Comparison of ENCODE assay signal across 30 cellular contexts in the genomic region with DNA sequence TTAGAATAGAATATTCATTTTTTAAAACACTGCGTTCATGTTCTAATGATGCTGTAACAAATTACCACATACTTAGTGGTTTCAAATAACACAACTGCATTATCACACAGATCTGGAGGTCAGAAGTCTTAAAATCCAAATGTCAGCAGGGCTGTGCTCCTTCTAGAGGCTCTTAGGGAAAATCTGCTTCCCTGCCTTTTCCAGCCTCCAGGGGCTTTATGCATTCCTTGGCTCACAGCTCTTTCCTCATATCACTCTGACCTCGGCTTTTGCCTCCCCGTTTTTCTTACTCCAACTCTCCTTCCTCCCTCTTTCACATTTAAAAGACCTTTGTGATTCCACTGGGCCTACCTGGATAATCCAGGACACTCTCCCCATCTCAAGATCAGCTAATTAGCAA. TPM values are rescaled to one million over a fixed set of nuclear protein-coding genes. Genes with fewer than 3 reads are reported as not detected.
DNase-seq lines count a peak whose midpoint lies in the region; ATAC-seq and TF ChIP-seq lines count a peak whose summit lies in the region.
"Had no signal": no experiment of that assay in that cellular context is flagged by ENCODE, and none has a peak within 500 bp of the region (broad histone marks: within the 10 kb centered on the region; RNA-seq: fewer than 3 reads in every experiment).

No MANE protein-coding gene starts in this region.

- in situ Hi-C loops in mammary epithelial cell (cut with MboI; ENCODE audit: low sequenced_read_pairs in 2 of 2) = no loop called here
- in situ Hi-C loops in SK-MEL-5 (cut with HindIII; ENCODE audit: low pct_unique_long_range_greater_than_20kb, low sequenced_read_pairs) = no loop called here

- H3K36me3 ChIP-seq in mammary epithelial cell (ENCODE audit: insufficient read depth, low read length) = no peaks in the 10 kb centered on the region
- H3K36me3 ChIP-seq: BLaER1, breast epithelium, heart left ventricle, thyroid gland, vagina had no signal

- H3K27me3 ChIP-seq in mammary epithelial cell (ENCODE audit: insufficient read depth, low read length) = no peaks in the 10 kb centered on the region
- H3K27me3 ChIP-seq: BLaER1, breast epithelium, heart left ventricle, thyroid gland, vagina had no signal

- H3K4me3 ChIP-seq in mammary epithelial cell (replicated peaks in 1 of 3; ENCODE audit: insufficient read depth in 1 of 3, low read depth in 2 of 3, low read length in 3 of 3) = no peak overlapping the region
- H3K4me3 ChIP-seq: BLaER1, breast epithelium, heart left ventricle, thyroid gland, vagina had no signal

- H3K9me3 Mint-ChIP-seq in MCF 10A (ENCODE audit: unreplicated experiment) = no peaks in the 10 kb centered on the region
- H3K9me3 Mint-ChIP-seq: activated T-helper 17 cell treated with anti-CD3 and anti-CD28 coated beads, Interleukin-2, amount 50 U/mL, for 72 hours had no signal

- DNase-seq in MCF 10A (ENCODE audit: unreplicated experiment) = no peak
- DNase-seq in mammary epithelial cell = no peak
- DNase-seq in SK-MEL-5 (ENCODE audit: low read depth, low spot score) = peak; percentile 9
- peak; percentile 22 for DNase-seq in iPS-NIHi7 (ENCODE audit: extremely low spot score)
- DNase-seq in T-helper 9 cell = no peak
- DNase-seq in activated CD8-positive, alpha-beta memory T cell treated with anti-CD3 and anti-CD28 coated beads, Interleukin-2, amount 50 U/mL, for 48 hours = no peak
- DNase-seq in NCI-H2107 treated with DMSO at 0.1 percent for 48 hours (lab: John Stamatoyannopoulos, UW; ENCODE audit: unreplicated experiment) = no peak
- DNase-seq: activated CD4-positive, alpha-beta T cell treated with anti-CD3 and anti-CD28 coated beads, Interleukin-2, amount 50 U/mL, for 48 hours; activated CD8-positive, alpha-beta memory T cell treated with anti-CD3 and anti-CD28 coated beads, Interleukin-2, amount 50 U/mL, for 4 hours; activated naive CD4-positive, alpha-beta T cell treated with anti-CD3 and anti-CD28 coated beads, Interleukin-2, amount 50 U/mL, for 16 hours; amygdala; effector CD4-positive, alpha-beta T cell; heart left ventricle; Karpas-422; left cardiac atrium; MV-4-11; NCI-H2171; NCI-H510A treated with DMSO at 0.1 percent for 48 hours; NK-92 treated with Interleukin-12 subunit alpha and Interleukin-12 subunit beta, amount 100 ng/mL, for 24 hours; Right ventricle myocardium superior; stimulated activated naive CD8-positive, alpha-beta T cell treated with anti-CD3 and anti-CD28 coated beads, Interleukin-15, amount 100 ng/mL, for 72 hours; T-cell; thyroid gland had no signal

- intact Hi-C loops in MCF 10A (cut with micrococcal nuclease) = no loop called here
- intact Hi-C loops in mammary epithelial cell (cut with micrococcal nuclease) = no loop called here

- H4K20me1 ChIP-seq in mammary epithelial cell (ENCODE audit: insufficient read depth, low read length) = no peaks in the 10 kb centered on the region
- H4K20me1 ChIP-seq: BLaER1 had no signal

- no peak overlapping the region for H3K4me2 ChIP-seq in mammary epithelial cell (ENCODE audit: insufficient read depth, low read depth, low read length)
- H3K4me2 ChIP-seq: BLaER1 had no signal

- no peaks in the 10 kb centered on the region for H3K4me1 ChIP-seq in mammary epithelial cell (ENCODE audit: insufficient read depth, low read length)
- H3K4me1 ChIP-seq: BLaER1, breast epithelium, heart left ventricle, thyroid gland, vagina had no signal

- H3K27ac Mint-ChIP-seq in MCF 10A (ENCODE audit: low read depth, unreplicated experiment) = peak overlapping the region; percentile 0
- H3K27ac Mint-ChIP-seq: activated T-helper 17 cell treated with anti-CD3 and anti-CD28 coated beads, Interleukin-2, amount 50 U/mL, for 72 hours; T-cell had no signal

- no peaks in the 10 kb centered on the region for H3K4me1 Mint-ChIP-seq in MCF 10A (ENCODE audit: insufficient read depth, unreplicated experiment)
- H3K4me1 Mint-ChIP-seq: activated T-helper 17 cell treated with anti-CD3 and anti-CD28 coated beads, Interleukin-2, amount 50 U/mL, for 72 hours; stimulated activated naive CD8-positive, alpha-beta T cell treated with anti-CD3 and anti-CD28 coated beads, Interleukin-15, amount 100 ng/mL, for 72 hours; T-cell had no signal

- CTCF ChIA-PET in MCF 10A (lab: Yijun Ruan, JAX) = interaction anchor here (0.6 to 0.7 kb wide), 4 partner anchors 39 to 496 kb away, joined by 3 read pairs; no protein-coding TSS in a partner anchor
- CTCF ChIA-PET in mammary epithelial cell (lab: Charles Lee; ENCODE audit: low non-redundant PET) = no interaction called here

- ATAC-seq in GM18505 (IDR thresholded peaks at IDR 0.05; ENCODE audit: unreplicated experiment) = no peak
- ATAC-seq: activated T-helper 17 cell treated with anti-CD3 and anti-CD28 coated beads, Interleukin-2, amount 50 U/mL, for 72 hours; heart left ventricle; left cardiac atrium; stimulated activated naive CD8-positive, alpha-beta T cell treated with anti-CD3 and anti-CD28 coated beads, Interleukin-15, amount 100 ng/mL, for 72 hours; T-cell had no signal

- 58% methylated on average over 3 of the region's 3 CpGs for WGBS in mammary epithelial cell (ENCODE audit: low coverage, missing lambda C conversion rate)

- TF ChIP-seq CTCF in MCF 10A (IDR thresholded peaks at IDR 0.05; ENCODE audit: unreplicated experiment) (no peak), mammary epithelial cell (conservative IDR thresholded peaks at IDR 0.05 in 1 of 2, IDR thresholded peaks at IDR 0.05 in 1 of 2; ENCODE audit: extremely low read depth in 1 of 2, insufficient read depth in 1 of 2, low read depth in 1 of 2, low read length in 2 of 2) (no peak)

- no peaks in the 10 kb centered on the region for H3K79me2 ChIP-seq in mammary epithelial cell (ENCODE audit: insufficient read depth, low read length)

- H3K4me3 Mint-ChIP-seq in MCF 10A (ENCODE audit: unreplicated experiment) = no peak overlapping the region
- H3K4me3 Mint-ChIP-seq: activated T-helper 17 cell treated with anti-CD3 and anti-CD28 coated beads, Interleukin-2, amount 50 U/mL, for 72 hours; stimulated activated naive CD8-positive, alpha-beta T cell treated with anti-CD3 and anti-CD28 coated beads, Interleukin-15, amount 100 ng/mL, for 72 hours; T-cell had no signal

- no peaks in the 10 kb centered on the region for H3K27me3 Mint-ChIP-seq in MCF 10A (ENCODE audit: insufficient read depth, unreplicated experiment)

- H3K9me3 ChIP-seq in mammary epithelial cell (replicated peaks; ENCODE audit: insufficient read depth, low read length) = peaks cover 14% of the 10 kb centered on the region
- H3K9me3 ChIP-seq: BLaER1, breast epithelium, heart left ventricle, thyroid gland, vagina had no signal

- no TSS peak for BruUV-seq in MCF 10A (replicated peaks; lab: Mats Ljungman, UMichigan)
- BruUV-seq in mammary epithelial cell (replicated peaks; lab: Mats Ljungman, UMichigan) = no TSS peak

- no peak overlapping the region for H2AFZ ChIP-seq in mammary epithelial cell (ENCODE audit: low read depth, low read length)

- no peak overlapping the region for H3K27ac ChIP-seq in mammary epithelial cell (ENCODE audit: insufficient read depth, low read depth, low read length)
- H3K27ac ChIP-seq: BLaER1, epithelial cell of prostate, heart left ventricle, thyroid gland, vagina had no signal

- no peak overlapping the region for H3K9ac ChIP-seq in mammary epithelial cell (ENCODE audit: insufficient read depth, low read length)
- H3K9ac ChIP-seq: BLaER1 had no signal

- POLR2A ChIA-PET in MCF 10A (lab: Yijun Ruan, JAX) = no interaction called here

- TF ChIP-seq POLR2A in GM18505 (IDR thresholded peaks at IDR 0.05; ENCODE audit: borderline replicate concordance, extremely low read depth, insufficient read depth, insufficient read length) = no peak

- dilution Hi-C loops in mammary epithelial cell (cut with HindIII; ENCODE audit: low sequenced_read_pairs) = no loop called here

- no peaks in the 10 kb centered on the region for H3K36me3 Mint-ChIP-seq in MCF 10A (ENCODE audit: insufficient read depth, unreplicated experiment)
- H3K36me3 Mint-ChIP-seq: T-cell had no signal

RNA-seq across cellular contexts. Expression of a gene that starts 18.6 kb away (rescaled TPM):
- total RNA-seq in MCF 10A (2022) = 5.3 and 8.6 TPM in 2 replicates
- total RNA-seq in mammary epithelial cell = not detected
- polyA plus RNA-seq in mammary epithelial cell = not detected
- not detected for polyA minus RNA-seq in mammary epithelial cell
- total RNA-seq in SK-MEL-5 (2014; rRNA removed; shearing (Covaris generic)) = 35.4 and 39.8 TPM in 2 replicates
- 24.9 and 45.3 TPM in 2 replicates for polyA plus RNA-seq in SK-MEL-5 (2015; cell fraction: cytosol; rRNA removed)
- polyA plus RNA-seq in SK-MEL-5 (2015; cell fraction: nucleus; rRNA removed) = 11.7 and 13.8 TPM in 2 replicates
- total RNA-seq: activated T-helper 17 cell treated with anti-CD3 and anti-CD28 coated beads, Interleukin-2, amount 50 U/mL, for 72 hours; lung microvascular endothelial cell; Right ventricle myocardium superior; T-cell; vagina had no signal

Comparison
In these comparisons a context has a peak if more than half of its experiments do, and no peak if none do; other contexts are left out.
1. DNase-seq: peak in SK-MEL-5 (single experiment) and iPS-NIHi7 (single experiment); none in MCF 10A (single experiment), mammary epithelial cell (single experiment), T-helper 9 cell (single experiment), activated CD8-positive, alpha-beta memory T cell treated with anti-CD3 and anti-CD28 coated beads, Interleukin-2, amount 50 U/mL, for 48 hours (single experiment) and NCI-H2107 treated with DMSO at 0.1 percent for 48 hours (single experiment).